Comparison of ENCODE assay signal across 1 cellular context in genomic region chr1:231421971-231422797, GRCh38.
TF ChIP-seq lines count a peak whose summit lies in the region.

EGLN1 (minus strand) TSS chr1:231422287; CDS start chr1:231421888, 399 bp downstream.

TF ChIP-seq in K562, 482 proteins besides CTCF, POLR2A, EP300 and RAD21 (continued from another document and continues in another):
- TF ChIP-seq, protein P1, sequence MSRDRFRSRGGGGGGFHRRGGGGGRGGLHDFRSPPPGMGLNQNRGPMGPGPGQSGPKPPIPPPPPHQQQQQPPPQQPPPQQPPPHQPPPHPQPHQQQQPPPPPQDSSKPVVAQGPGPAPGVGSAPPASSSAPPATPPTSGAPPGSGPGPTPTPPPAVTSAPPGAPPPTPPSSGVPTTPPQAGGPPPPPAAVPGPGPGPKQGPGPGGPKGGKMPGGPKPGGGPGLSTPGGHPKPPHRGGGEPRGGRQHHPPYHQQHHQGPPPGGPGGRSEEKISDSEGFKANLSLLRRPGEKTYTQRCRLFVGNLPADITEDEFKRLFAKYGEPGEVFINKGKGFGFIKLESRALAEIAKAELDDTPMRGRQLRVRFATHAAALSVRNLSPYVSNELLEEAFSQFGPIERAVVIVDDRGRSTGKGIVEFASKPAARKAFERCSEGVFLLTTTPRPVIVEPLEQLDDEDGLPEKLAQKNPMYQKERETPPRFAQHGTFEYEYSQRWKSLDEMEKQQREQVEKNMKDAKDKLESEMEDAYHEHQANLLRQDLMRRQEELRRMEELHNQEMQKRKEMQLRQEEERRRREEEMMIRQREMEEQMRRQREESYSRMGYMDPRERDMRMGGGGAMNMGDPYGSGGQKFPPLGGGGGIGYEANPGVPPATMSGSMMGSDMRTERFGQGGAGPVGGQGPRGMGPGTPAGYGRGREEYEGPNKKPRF (IDR thresholded peaks at IDR 0.05; ENCODE audit: low read depth, low read length): no peak
- peak; percentile 88 to 98 for TF ChIP-seq MAZ (CRISPR knock-in tag; conservative IDR thresholded peaks at IDR 0.05 in 1 of 2, IDR thresholded peaks at IDR 0.05 in 1 of 2)
- no peak for TF ChIP-seq RFX7 (CRISPR knock-in tag; IDR thresholded peaks at IDR 0.05)
- TF ChIP-seq SMAD1 (IDR thresholded peaks at IDR 0.05; ENCODE audit: low read depth, low read length, partially characterized antibody): peak; percentile 39
- TF ChIP-seq, protein P2, sequence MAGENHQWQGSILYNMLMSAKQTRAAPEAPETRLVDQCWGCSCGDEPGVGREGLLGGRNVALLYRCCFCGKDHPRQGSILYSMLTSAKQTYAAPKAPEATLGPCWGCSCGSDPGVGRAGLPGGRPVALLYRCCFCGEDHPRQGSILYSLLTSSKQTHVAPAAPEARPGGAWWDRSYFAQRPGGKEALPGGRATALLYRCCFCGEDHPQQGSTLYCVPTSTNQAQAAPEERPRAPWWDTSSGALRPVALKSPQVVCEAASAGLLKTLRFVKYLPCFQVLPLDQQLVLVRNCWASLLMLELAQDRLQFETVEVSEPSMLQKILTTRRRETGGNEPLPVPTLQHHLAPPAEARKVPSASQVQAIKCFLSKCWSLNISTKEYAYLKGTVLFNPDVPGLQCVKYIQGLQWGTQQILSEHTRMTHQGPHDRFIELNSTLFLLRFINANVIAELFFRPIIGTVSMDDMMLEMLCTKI (IDR thresholded peaks at IDR 0.05; ENCODE audit: partially characterized antibody): no peak
- no peak; the same call in 1 of the 2 replicates for TF ChIP-seq ZNF592 (IDR thresholded peaks at IDR 0.05)
- no peak for TF ChIP-seq KAT2B (IDR thresholded peaks at IDR 0.05; ENCODE audit: low read depth, low read length)
- no peak for TF ChIP-seq ZNF311 (CRISPR knock-in tag; IDR thresholded peaks at IDR 0.05)
- peak; percentile 35; the same call in 1 of the 2 replicates for TF ChIP-seq ZNF668 (CRISPR knock-in tag; IDR thresholded peaks at IDR 0.05)
- peak; percentile 96 for TF ChIP-seq CTBP1 (IDR thresholded peaks at IDR 0.05; ENCODE audit: borderline replicate concordance)
- TF ChIP-seq ILK (tag; IDR thresholded peaks at IDR 0.05; ENCODE audit: borderline replicate concordance, low read depth): no peak
- TF ChIP-seq CBX3 (IDR thresholded peaks at IDR 0.05; ENCODE audit: borderline replicate concordance in 1 of 2, low read length in 2 of 2): peak in 1 of 2 experiments; percentile 75; a peak in 1 of 3 replicates
- TF ChIP-seq MLLT1 (IDR thresholded peaks at IDR 0.05): 0 out of 4 replicates have a peak, but pooled peaks of 1 of the 2 experiments have one; percentile 10
- no peak for TF ChIP-seq DDX20 (tag; IDR thresholded peaks at IDR 0.05; ENCODE audit: low read depth)
- TF ChIP-seq, protein P3, sequence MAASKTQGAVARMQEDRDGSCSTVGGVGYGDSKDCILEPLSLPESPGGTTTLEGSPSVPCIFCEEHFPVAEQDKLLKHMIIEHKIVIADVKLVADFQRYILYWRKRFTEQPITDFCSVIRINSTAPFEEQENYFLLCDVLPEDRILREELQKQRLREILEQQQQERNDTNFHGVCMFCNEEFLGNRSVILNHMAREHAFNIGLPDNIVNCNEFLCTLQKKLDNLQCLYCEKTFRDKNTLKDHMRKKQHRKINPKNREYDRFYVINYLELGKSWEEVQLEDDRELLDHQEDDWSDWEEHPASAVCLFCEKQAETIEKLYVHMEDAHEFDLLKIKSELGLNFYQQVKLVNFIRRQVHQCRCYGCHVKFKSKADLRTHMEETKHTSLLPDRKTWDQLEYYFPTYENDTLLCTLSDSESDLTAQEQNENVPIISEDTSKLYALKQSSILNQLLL (CRISPR knock-in tag; IDR thresholded peaks at IDR 0.05; ENCODE audit: borderline replicate concordance): no peak
- peak; percentile 84 for TF ChIP-seq PHF20 (IDR thresholded peaks at IDR 0.05; ENCODE audit: partially characterized antibody)
- no peak for TF ChIP-seq TEAD2 (tag; IDR thresholded peaks at IDR 0.05)
- no peak for TF ChIP-seq IFI16 (CRISPR knock-in tag; IDR thresholded peaks at IDR 0.05)
- no peak for TF ChIP-seq FOXM1 (IDR thresholded peaks at IDR 0.05; ENCODE audit: low read depth)
- no peak for TF ChIP-seq FOXM1 (CRISPR knock-in tag; IDR thresholded peaks at IDR 0.05; ENCODE audit: low read depth)
- TF ChIP-seq PRPF4 (IDR thresholded peaks at IDR 0.05; ENCODE audit: insufficient read depth, low read depth, low read length, poor library complexity, severe bottlenecking): no peak
- no peak for TF ChIP-seq NR2C1 (IDR thresholded peaks at IDR 0.05)
- no peak for TF ChIP-seq NR2C1 (tag; IDR thresholded peaks at IDR 0.05)
- no peak for TF ChIP-seq CBX2 (IDR thresholded peaks at IDR 0.05; ENCODE audit: insufficient read depth, low read length, poor library complexity, severe bottlenecking)
- TF ChIP-seq, protein P4, sequence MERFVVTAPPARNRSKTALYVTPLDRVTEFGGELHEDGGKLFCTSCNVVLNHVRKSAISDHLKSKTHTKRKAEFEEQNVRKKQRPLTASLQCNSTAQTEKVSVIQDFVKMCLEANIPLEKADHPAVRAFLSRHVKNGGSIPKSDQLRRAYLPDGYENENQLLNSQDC (CRISPR knock-in tag; IDR thresholded peaks at IDR 0.05): 0 out of 2 replicates have a peak, but pooled peaks have one; percentile 74
- TF ChIP-seq GTF3C2 (IDR thresholded peaks at IDR 0.05; ENCODE audit: borderline replicate concordance, extremely low read depth, insufficient read length): no peak
- peak; percentile 53; the same call in 1 of the 2 replicates for TF ChIP-seq ZNF12 (CRISPR knock-in tag; IDR thresholded peaks at IDR 0.05)
- TF ChIP-seq ESRRB (CRISPR knock-in tag; IDR thresholded peaks at IDR 0.05; ENCODE audit: borderline replicate concordance): no peak
- TF ChIP-seq COPS2 (conservative IDR thresholded peaks at IDR 0.05): no peak
- no peak for TF ChIP-seq FOS (IDR thresholded peaks at IDR 0.05; ENCODE audit: extremely low read depth, insufficient read length)
- no peak; the same call in 1 of the 2 replicates for TF ChIP-seq NR1H2 (CRISPR knock-in tag; IDR thresholded peaks at IDR 0.05)
- no peak for TF ChIP-seq POLR3G (IDR thresholded peaks at IDR 0.05; ENCODE audit: extremely low read depth, insufficient read length, insufficient replicate concordance)
- TF ChIP-seq, protein P5, sequence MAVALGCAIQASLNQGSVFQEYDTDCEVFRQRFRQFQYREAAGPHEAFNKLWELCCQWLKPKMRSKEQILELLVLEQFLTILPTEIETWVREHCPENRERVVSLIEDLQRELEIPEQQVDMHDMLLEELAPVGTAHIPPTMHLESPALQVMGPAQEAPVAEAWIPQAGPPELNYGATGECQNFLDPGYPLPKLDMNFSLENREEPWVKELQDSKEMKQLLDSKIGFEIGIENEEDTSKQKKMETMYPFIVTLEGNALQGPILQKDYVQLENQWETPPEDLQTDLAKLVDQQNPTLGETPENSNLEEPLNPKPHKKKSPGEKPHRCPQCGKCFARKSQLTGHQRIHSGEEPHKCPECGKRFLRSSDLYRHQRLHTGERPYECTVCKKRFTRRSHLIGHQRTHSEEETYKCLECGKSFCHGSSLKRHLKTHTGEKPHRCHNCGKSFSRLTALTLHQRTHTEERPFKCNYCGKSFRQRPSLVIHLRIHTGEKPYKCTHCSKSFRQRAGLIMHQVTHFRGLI (CRISPR knock-in tag; IDR thresholded peaks at IDR 0.05): no peak
- no peak for TF ChIP-seq ZNF253 (CRISPR knock-in tag; conservative IDR thresholded peaks at IDR 0.05)
